In genomic region chr11:102608699-102609098, GRCh38 we compare ENCODE assay signal across 21 cellular contexts. TPM values are rescaled to one million over a fixed set of nuclear protein-coding genes. Genes with fewer than 3 reads are reported as not detected.
DNase-seq lines count a peak whose midpoint lies in the region; ATAC-seq and TF ChIP-seq lines count a peak whose summit lies in the region.
"Had no signal": no experiment of that assay in that cellular context is flagged by ENCODE, and none has a peak within 500 bp of the region (broad histone marks: within the 10 kb centered on the region; RNA-seq: fewer than 3 reads in every experiment).

No MANE protein-coding gene starts in this region.

- ATAC-seq in HCT116 (no peak), Panc1 (no peak), foreskin keratinocyte (peak; percentile 26), lower lobe of right lung (no peak)
- ATAC-seq: GM12878 had no signal

- no peaks in the 10 kb centered on the region for H3K36me3 ChIP-seq in DOHH2 (ENCODE audit: control insufficient read depth, low read length)
- H3K36me3 ChIP-seq in HCT116 (ENCODE audit: control insufficient read depth in 1 of 2, insufficient read depth in 2 of 2, low read length in 2 of 2): no peaks in the 10 kb centered on the region
- no peaks in the 10 kb centered on the region for H3K36me3 ChIP-seq in Panc1 (ENCODE audit: control insufficient read depth, insufficient read depth, low read length)
- H3K36me3 ChIP-seq in lower lobe of right lung: no peaks in the 10 kb centered on the region

- BruUV-seq in HCT116 (replicated peaks; lab: Mats Ljungman, UMichigan) (no TSS peak), Panc1 (replicated peaks; lab: Mats Ljungman, UMichigan) (no TSS peak)

- H3K9me2 ChIP-seq in DOHH2 (replicated peaks; ENCODE audit: control insufficient read depth, low read length): no peaks in the 10 kb centered on the region
- no peaks in the 10 kb centered on the region for H3K9me2 ChIP-seq in HCT116 (ENCODE audit: insufficient read depth)

- H3K4me3 ChIP-seq in DOHH2 (ENCODE audit: low read length) (no peak overlapping the region), HCT116 (replicated peaks in 1 of 2; ENCODE audit: low read depth in 1 of 2, low read length in 2 of 2) (no peak overlapping the region), Panc1 (ENCODE audit: low read depth in 2 of 2, low read length in 2 of 2) (no peak overlapping the region), lower lobe of right lung (no peak overlapping the region)
- H3K4me3 ChIP-seq: GM12878 had no signal

- no peaks in the 10 kb centered on the region for H3K36me3 Mint-ChIP-seq in activated T-helper 2 cell treated with anti-CD3 and anti-CD28 coated beads, Interferon-gamma antibody, Interleukin-2, Interleukin-4, amounts not matched to agents 10 μg/mL and 5 μg/mL and 100 μg/mL, durations not matched to agents 14 hours and 24 hours and 36 hours (ENCODE audit: low read depth)

- H3K4me1 ChIP-seq in DOHH2 (ENCODE audit: control insufficient read depth, low read length): peaks cover 41% of the 10 kb centered on the region
- peaks cover 55 to 97% of the 10 kb centered on the region in 2 experiments for H3K4me1 ChIP-seq in HCT116 (ENCODE audit: control insufficient read depth in 1 of 2, insufficient read depth in 2 of 2, low read length in 2 of 2)
- H3K4me1 ChIP-seq in Panc1 (ENCODE audit: control insufficient read depth, insufficient read depth, low read length): peaks cover 21% of the 10 kb centered on the region
- peaks cover 7% of the 10 kb centered on the region for H3K4me1 ChIP-seq in foreskin keratinocyte
- no peaks in the 10 kb centered on the region for H3K4me1 ChIP-seq in lower lobe of right lung

- CTCF ChIA-PET in HCT116 (lab: Charles Lee): interaction anchor here (1.0 kb wide), 1 partner anchor 90 kb away, joined by 3 read pairs; no protein-coding TSS in a partner anchor
- CTCF ChIA-PET in Panc1 (lab: Charles Lee): no interaction called here

- H3K27ac ChIP-seq in DOHH2 (ENCODE audit: low read depth, low read length): no peak overlapping the region
- peak overlapping the region; percentile 53; the same call in 1 of the 2 replicates for H3K27ac ChIP-seq in HCT116 (ENCODE audit: low read depth, low read length)
- H3K27ac ChIP-seq in Panc1 (ENCODE audit: low read length): peak overlapping the region; percentile 93
- H3K27ac ChIP-seq in foreskin keratinocyte: no peak overlapping the region
- H3K27ac ChIP-seq in lower lobe of right lung: no peak overlapping the region
- H3K27ac ChIP-seq: C4-2B, HL-60 had no signal

- peak overlapping the region; percentile 45 for H3K9ac ChIP-seq in HCT116 (ENCODE audit: low read length)

- no peak overlapping the region for H3K27ac Mint-ChIP-seq in activated T-helper 2 cell treated with anti-CD3 and anti-CD28 coated beads, Interferon-gamma antibody, Interleukin-2, Interleukin-4, amounts not matched to agents 10 μg/mL and 5 μg/mL and 100 μg/mL, durations not matched to agents 14 hours and 24 hours and 36 hours
- H3K27ac Mint-ChIP-seq: CD4-positive, alpha-beta T cell; HFFc6; IgD-negative memory B cell had no signal

- H3K9me3 Mint-ChIP-seq in activated T-helper 2 cell treated with anti-CD3 and anti-CD28 coated beads, Interferon-gamma antibody, Interleukin-2, Interleukin-4, amounts not matched to agents 10 μg/mL and 5 μg/mL and 100 μg/mL, durations not matched to agents 14 hours and 24 hours and 36 hours: no peaks in the 10 kb centered on the region
- H3K9me3 Mint-ChIP-seq: CD4-positive, alpha-beta T cell; HFFc6; IgD-negative memory B cell had no signal

- H3K27me3 ChIP-seq in DOHH2 (ENCODE audit: control insufficient read depth, low read length) (no peaks in the 10 kb centered on the region), HCT116 (ENCODE audit: insufficient read depth, low read length) (no peaks in the 10 kb centered on the region), Panc1 (ENCODE audit: control insufficient read depth, insufficient read depth, low read length) (no peaks in the 10 kb centered on the region), foreskin keratinocyte (no peaks in the 10 kb centered on the region), lower lobe of right lung (ENCODE audit: low read depth) (no peaks in the 10 kb centered on the region)

- no peak overlapping the region for H3K4me3 Mint-ChIP-seq in activated T-helper 2 cell treated with anti-CD3 and anti-CD28 coated beads, Interferon-gamma antibody, Interleukin-2, Interleukin-4, amounts not matched to agents 10 μg/mL and 5 μg/mL and 100 μg/mL, durations not matched to agents 14 hours and 24 hours and 36 hours (ENCODE audit: low read depth)
- H3K4me3 Mint-ChIP-seq: CD4-positive, alpha-beta T cell; HFFc6; IgD-negative memory B cell had no signal

- peaks cover 20% of the 10 kb centered on the region for H3K4me1 Mint-ChIP-seq in activated T-helper 2 cell treated with anti-CD3 and anti-CD28 coated beads, Interferon-gamma antibody, Interleukin-2, Interleukin-4, amounts not matched to agents 10 μg/mL and 5 μg/mL and 100 μg/mL, durations not matched to agents 14 hours and 24 hours and 36 hours (ENCODE audit: low read depth)

- no peaks in the 10 kb centered on the region for H3K9me3 ChIP-seq in DOHH2 (ENCODE audit: control insufficient read depth, insufficient read depth, low read length)
- no peaks in the 10 kb centered on the region for H3K9me3 ChIP-seq in HCT116 (ENCODE audit: control insufficient read depth in 1 of 2, insufficient read depth in 1 of 2, low read depth in 1 of 2, low read length in 2 of 2)
- no peaks in the 10 kb centered on the region; the same call in 1 of the 2 replicates for H3K9me3 ChIP-seq in Panc1 (ENCODE audit: control insufficient read depth, insufficient read depth, low read depth, low read length)
- no peaks in the 10 kb centered on the region for H3K9me3 ChIP-seq in lower lobe of right lung

- TF ChIP-seq RAD21 in HCT116 (IDR thresholded peaks at IDR 0.05; ENCODE audit: low read depth): no peak

- TF ChIP-seq CTCF in DOHH2 (IDR thresholded peaks at IDR 0.05; ENCODE audit: low read depth, low read length, poor library complexity, severe bottlenecking): no peak
- no peak for TF ChIP-seq CTCF in HCT116 (IDR thresholded peaks at IDR 0.05 in 2 of 3, conservative IDR thresholded peaks at IDR 0.05 in 1 of 3; ENCODE audit: borderline replicate concordance in 1 of 3, insufficient read depth in 1 of 3, low read depth in 2 of 3, low read length in 2 of 3)
- TF ChIP-seq CTCF in Panc1 (IDR thresholded peaks at IDR 0.05): no peak
- TF ChIP-seq CTCF in foreskin keratinocyte (conservative IDR thresholded peaks at IDR 0.05): no peak
- TF ChIP-seq CTCF in lower lobe of right lung (IDR thresholded peaks at IDR 0.05): no peak

- peaks cover 2% of the 10 kb centered on the region for H3K27me3 Mint-ChIP-seq in activated T-helper 2 cell treated with anti-CD3 and anti-CD28 coated beads, Interferon-gamma antibody, Interleukin-2, Interleukin-4, amounts not matched to agents 10 μg/mL and 5 μg/mL and 100 μg/mL, durations not matched to agents 14 hours and 24 hours and 36 hours (ENCODE audit: low read depth)
- H3K27me3 Mint-ChIP-seq: CD4-positive, alpha-beta T cell; IgD-negative memory B cell had no signal

- RAD21 ChIA-PET in HCT116 (lab: Charles Lee; ENCODE audit: low non-redundant PET in 1 of 2, low total read pairs in 2 of 2, uncharacterized antibody in 2 of 2, unreplicated experiment in 2 of 2): no interaction called here

- POLR2A ChIA-PET in HCT116 (lab: Charles Lee) (no interaction called here), Panc1 (lab: Charles Lee) (no interaction called here)

- no peak for TF ChIP-seq POLR2A in HCT116 (IDR thresholded peaks at IDR 0.05; ENCODE audit: borderline replicate concordance, extremely low read depth, insufficient read depth, insufficient read length)

- peak overlapping the region; percentile 11 for H2AFZ ChIP-seq in HCT116 (ENCODE audit: low read depth, low read length, poor library complexity, severe bottlenecking)

- intact Hi-C loops in HCT116 (cut with micrococcal nuclease): no loop called here
- intact Hi-C loops in Panc1 (cut with micrococcal nuclease; ENCODE audit: unreplicated experiment): no loop called here
- intact Hi-C loops in lower lobe of right lung (cut with DNase I): no loop called here
- intact Hi-C loops in activated T-helper 2 cell treated with anti-CD3 and anti-CD28 coated beads, Interferon-gamma antibody, Interleukin-2, Interleukin-4, amounts not matched to agents 10 μg/mL and 5 μg/mL and 100 μg/mL, durations not matched to agents 14 hours and 24 hours and 36 hours (cut with micrococcal nuclease): no loop called here

- in situ Hi-C loops in Panc1 (cut with HindIII; ENCODE audit: low pct_unique_long_range_greater_than_20kb, low sequenced_read_pairs): no loop called here

- DNase-seq in HCT116 (ENCODE audit: low read depth, low spot score) (no peak), Panc1 (ENCODE audit: low read depth, low spot score) (no peak), foreskin keratinocyte (no peak), DMS79 (lab: John Stamatoyannopoulos, UW) (no peak), lower lobe of right lung (no peak), dedifferentiated amniotic fluid mesenchymal stem cell (ENCODE audit: extremely low spot score) (no peak)
- DNase-seq in activated T-helper 2 cell treated with anti-CD3 and anti-CD28 coated beads, Interferon-gamma antibody, Interleukin-2, Interleukin-4, amounts not matched to agents 10 μg/mL and 5 μg/mL and 100 μg/mL, durations not matched to agents 14 hours and 24 hours and 36 hours (ENCODE audit: low spot score): no peak
- DNase-seq: AML-193; Caco-2; CD4-positive, alpha-beta T cell; HCEC 1CT; HFFc6; KBM-7 had no signal

- H3K4me2 ChIP-seq in DOHH2 (ENCODE audit: low read length) (peak overlapping the region; percentile 11; the same call in 1 of the 2 replicates), HCT116 (ENCODE audit: low read length) (peak overlapping the region; percentile 73)

- no peaks in the 10 kb centered on the region for H3F3A ChIP-seq in DOHH2 (ENCODE audit: control insufficient read depth, insufficient read depth)

- no peaks in the 10 kb centered on the region for H4K20me1 ChIP-seq in DOHH2 (ENCODE audit: control insufficient read depth, insufficient read depth, low read depth, low read length)
- H4K20me1 ChIP-seq in HCT116 (ENCODE audit: insufficient read depth): no peaks in the 10 kb centered on the region

- H3K79me2 ChIP-seq in DOHH2 (ENCODE audit: control insufficient read depth, low read length) (no peaks in the 10 kb centered on the region), HCT116 (ENCODE audit: insufficient read depth, low read length) (no peaks in the 10 kb centered on the region)

TF ChIP-seq in HCT116, 20 proteins besides CTCF, POLR2A, EP300 and RAD21 (continues in another document):
- no peak for TF ChIP-seq TCF7L2 (IDR thresholded peaks at IDR 0.05; ENCODE audit: borderline replicate concordance, extremely low read depth, insufficient read depth, insufficient read length)

RNA-seq across cellular contexts. Expression of gene MMP20, which starts 16.4 kb away (rescaled TPM):
- total RNA-seq in HCT116 (2021; ENCODE audit: unreplicated experiment) (0.30 TPM), Panc1 (2021; ENCODE audit: unreplicated experiment) (not detected), foreskin keratinocyte (not detected in 2 replicates), lower lobe of right lung (not detected)
- 0.04 TPM in 1 of 2 replicates, not detected in the other for polyA plus RNA-seq in HCT116 (2012)
- not detected for polyA plus RNA-seq in Panc1 (2012; ENCODE audit: insufficient read length)
- polyA plus RNA-seq in foreskin keratinocyte: not detected in 2 replicates
- not detected in 2 replicates for total RNA-seq in activated T-helper 2 cell treated with anti-CD3 and anti-CD28 coated beads, Interferon-gamma antibody, Interleukin-2, Interleukin-4, amounts not matched to agents 10 μg/mL and 5 μg/mL and 100 μg/mL, durations not matched to agents 14 hours and 24 hours and 36 hours
- total RNA-seq: Caco-2; CD4-positive, alpha-beta T cell; G401; H1; HFFc6 had no signal
- polyA plus RNA-seq: BJ, H1, IgD-negative memory B cell had no signal

Comparison
In these comparisons a context has a peak if more than half of its experiments do, and no peak if none do; other contexts are left out.
1. H3K27ac ChIP-seq: peak in HCT116 (single experiment) and Panc1 (single experiment); none in DOHH2 (single experiment), foreskin keratinocyte (single experiment) and lower lobe of right lung (single experiment).